Comparison of ENCODE assay signal across 10 cellular contexts in the genomic region with DNA sequence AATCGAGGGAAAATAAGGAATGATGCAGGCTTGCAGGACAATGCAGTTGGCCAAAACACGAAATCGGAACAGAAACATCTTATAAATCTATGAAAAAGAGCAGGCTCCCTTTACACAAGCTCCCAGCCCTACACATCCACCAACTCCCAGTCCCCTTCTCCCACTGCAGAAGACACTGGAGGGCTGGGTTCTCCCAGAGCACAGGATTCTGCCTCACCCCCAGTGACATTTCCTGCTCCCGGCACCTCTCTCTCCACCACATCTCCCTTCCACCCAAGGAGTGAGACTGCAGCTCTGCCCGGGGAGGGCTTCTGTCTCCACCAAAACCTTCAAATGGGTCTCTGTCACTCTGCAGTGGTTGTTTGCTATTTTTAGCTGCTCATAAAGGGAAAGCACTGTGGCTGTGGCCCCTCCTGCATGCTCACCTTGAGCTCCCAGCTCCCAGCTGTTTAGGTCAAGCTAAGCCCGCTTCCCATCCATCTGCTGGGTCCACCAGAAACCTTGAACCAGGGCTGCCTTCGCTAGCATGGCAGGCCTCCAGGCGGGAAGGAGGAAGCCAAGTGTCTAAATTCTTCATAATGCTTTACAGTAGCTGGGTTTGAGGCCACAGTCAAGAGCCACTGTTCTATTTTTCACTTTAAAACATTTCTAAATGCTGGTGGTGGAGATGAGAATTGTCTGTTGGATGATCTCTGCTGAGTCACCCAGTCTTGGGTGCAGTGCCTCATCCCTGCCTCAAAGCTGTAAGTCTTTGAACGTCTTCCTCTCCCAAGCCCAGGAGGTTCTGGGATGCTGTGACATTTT. TPM values are rescaled to one million over a fixed set of nuclear protein-coding genes. Genes with fewer than 3 reads are reported as not detected.
A peak's percentile ranks its signal among the peaks of the same experiment; 100 is the strongest.
DNase-seq lines count a peak whose midpoint lies in the region; ATAC-seq, FAIRE-seq and TF ChIP-seq lines count a peak whose summit lies in the region.
"Had no signal": no experiment of that assay in that cellular context is flagged by ENCODE, and none has a peak within 500 bp of the region (broad histone marks: within the 10 kb centered on the region; RNA-seq: fewer than 3 reads in every experiment).

No MANE protein-coding gene starts in this region.

- H3K79me2 ChIP-seq in PC-9 (ENCODE audit: low read depth) (peaks cover 11% of the 10 kb centered on the region), endothelial cell of umbilical vein (ENCODE audit: control insufficient read depth, insufficient read depth, low read length) (peaks cover 13% of the 10 kb centered on the region)

- CTCF ChIA-PET in PC-9 (lab: Charles Lee) = no interaction called here
- CTCF ChIA-PET in endothelial cell of umbilical vein (lab: Charles Lee) = interaction anchor here (0.8 to 2.9 kb wide), 8 partner anchors 9 to 160 kb away, joined by 3 to 21 read pairs (median 6); no protein-coding TSS in a partner anchor

- no peak for TF ChIP-seq POLR2A in endothelial cell of umbilical vein (IDR thresholded peaks at IDR 0.05; ENCODE audit: low read depth, low read length)

- dilution Hi-C loops in endothelial cell of umbilical vein (cut with MboI; ENCODE audit: extremely low pct_ligation_motif_present, low sequenced_read_pairs) = no loop called here

- H3K27ac ChIP-seq in PC-9 (peak overlapping the region; percentile 86), endothelial cell of umbilical vein (ENCODE audit: insufficient read depth, low read depth, low read length) (peak overlapping the region; percentile 96), skin epidermis (peak overlapping the region in 15 of 21 experiments; percentile 2 to 79 (median 47))

- H3K27me3 ChIP-seq in PC-9 (ENCODE audit: insufficient read depth, low read depth) = no peaks in the 10 kb centered on the region
- no peaks in the 10 kb centered on the region for H3K27me3 ChIP-seq in endothelial cell of umbilical vein (ENCODE audit: control insufficient read depth in 2 of 2, insufficient read depth in 2 of 2, low read length in 2 of 2)

- peak; percentile 18 for FAIRE-seq in endothelial cell of umbilical vein (lab: Jason Lieb, UNC)
- FAIRE-seq: islet of Langerhans had no signal

- no TSS peak for BruUV-seq in PC-9 (replicated peaks; lab: Mats Ljungman, UMichigan)
- no TSS peak for BruUV-seq in endothelial cell of umbilical vein (replicated peaks; lab: Mats Ljungman, UMichigan)

- POLR2A ChIA-PET in PC-9 (lab: Charles Lee; ENCODE audit: unreplicated experiment) (interaction anchor here (0.6 kb wide), 1 partner anchor 129 kb away, joined by 4 read pairs; no protein-coding TSS in a partner anchor), endothelial cell of umbilical vein (lab: Charles Lee) (interaction anchor here (0.6 to 2.2 kb wide), 2 partner anchors 9 to 31 kb away, joined by 3 to 8 read pairs; no protein-coding TSS in a partner anchor)

- peak; percentile 46 for DNase-seq in GM04503 (ENCODE audit: low read depth)
- peak in 1 of 2 experiments; percentile 46 for DNase-seq in PC-9
- peak; percentile 35 for DNase-seq in endothelial cell of umbilical vein (ENCODE audit: low read depth, low spot score)
- no peak for DNase-seq in DMS79 (lab: John Stamatoyannopoulos, UW)
- no peak for DNase-seq in activated T-cell treated with anti-CD3 and anti-CD28 coated beads for 4 hours
- DNase-seq: NCI-H1048 had no signal

- intact Hi-C loops in PC-9 (cut with micrococcal nuclease; ENCODE audit: unreplicated experiment) (loop anchor here (1.0 to 5.0 kb wide), 4 partner anchors 65 to 345 kb away; no protein-coding TSS in a partner anchor), endothelial cell of umbilical vein (cut with micrococcal nuclease) (loop anchor here (5.0 kb wide), 1 partner anchor 265 kb away; no protein-coding TSS in a partner anchor)

- no peaks in the 10 kb centered on the region for H3K9me1 ChIP-seq in endothelial cell of umbilical vein (replicated peaks; ENCODE audit: control insufficient read depth, extremely low read depth, insufficient read depth, low read length)

- peak overlapping the region; percentile 66 for H3K4me2 ChIP-seq in PC-9
- peak overlapping the region; percentile 20 for H3K4me2 ChIP-seq in endothelial cell of umbilical vein (ENCODE audit: insufficient read depth, low read length)

- peak overlapping the region; percentile 69 for H3K9ac ChIP-seq in endothelial cell of umbilical vein (replicated peaks; ENCODE audit: extremely low read depth, insufficient read depth, low read length)

- H3K4me1 ChIP-seq in PC-9 (replicated peaks; ENCODE audit: insufficient read depth) (peaks cover 60% of the 10 kb centered on the region), endothelial cell of umbilical vein (ENCODE audit: control insufficient read depth, extremely low read depth, insufficient read depth, low read length) (peaks cover 51% of the 10 kb centered on the region)

- no peaks in the 10 kb centered on the region for H4K20me1 ChIP-seq in PC-9 (ENCODE audit: insufficient read depth)
- no peaks in the 10 kb centered on the region for H4K20me1 ChIP-seq in endothelial cell of umbilical vein (replicated peaks; ENCODE audit: control insufficient read depth, extremely low read depth, insufficient read depth, low read length)

- TF ChIP-seq CTCF in PC-9 (conservative IDR thresholded peaks at IDR 0.05) (no peak), endothelial cell of umbilical vein (IDR thresholded peaks at IDR 0.05; ENCODE audit: extremely low read depth in 1 of 2, insufficient read depth in 1 of 2, low read depth in 1 of 2, low read length in 2 of 2) (no peak)

- H3K9me3 ChIP-seq in PC-9 (ENCODE audit: insufficient read depth, low read depth) = no peaks in the 10 kb centered on the region
- no peaks in the 10 kb centered on the region for H3K9me3 ChIP-seq in endothelial cell of umbilical vein (replicated peaks; ENCODE audit: control insufficient read depth, insufficient read depth, low read length)

- no peaks in the 10 kb centered on the region for H3K36me3 ChIP-seq in PC-9 (ENCODE audit: low read depth)
- no peaks in the 10 kb centered on the region for H3K36me3 ChIP-seq in endothelial cell of umbilical vein (ENCODE audit: control insufficient read depth in 2 of 2, extremely low read depth in 1 of 2, insufficient read depth in 2 of 2, low read length in 2 of 2)

- H3K4me3 ChIP-seq in PC-9 = no peak overlapping the region
- no peak overlapping the region for H3K4me3 ChIP-seq in endothelial cell of umbilical vein (replicated peaks in 1 of 3; ENCODE audit: insufficient read depth in 1 of 3, low read depth in 1 of 3, low read length in 3 of 3)
- no peak overlapping the region for H3K4me3 ChIP-seq in skin epidermis

- peaks cover 38% of the 10 kb centered on the region for H3F3A ChIP-seq in PC-9 (ENCODE audit: insufficient read depth, low read depth)

- H2AFZ ChIP-seq in PC-9 = no peak overlapping the region
- peak overlapping the region; percentile 2 for H2AFZ ChIP-seq in endothelial cell of umbilical vein (ENCODE audit: low read depth, low read length)

- ATAC-seq in HG02840 (IDR thresholded peaks at IDR 0.05; ENCODE audit: low FRiP score, unreplicated experiment) (no peak), GM19324 (IDR thresholded peaks at IDR 0.05; ENCODE audit: low FRiP score, unreplicated experiment) (no peak)

- no peaks in the 10 kb centered on the region for H3K9me2 ChIP-seq in PC-9 (ENCODE audit: insufficient read depth)

TF ChIP-seq in endothelial cell of umbilical vein, 7 proteins besides CTCF, POLR2A, EP300 and RAD21:
- TF ChIP-seq, protein P1, sequence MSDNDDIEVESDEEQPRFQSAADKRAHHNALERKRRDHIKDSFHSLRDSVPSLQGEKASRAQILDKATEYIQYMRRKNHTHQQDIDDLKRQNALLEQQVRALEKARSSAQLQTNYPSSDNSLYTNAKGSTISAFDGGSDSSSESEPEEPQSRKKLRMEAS (IDR thresholded peaks at IDR 0.05; ENCODE audit: insufficient read depth, insufficient read length) = no peak
- TF ChIP-seq GATA2 (IDR thresholded peaks at IDR 0.05; ENCODE audit: insufficient read depth, insufficient read length, low read depth, low read length) (no peak), EZH2 (IDR thresholded peaks at IDR 0.05; ENCODE audit: borderline replicate concordance, low read depth, low read length, severe bottlenecking) (no peak), FOS (IDR thresholded peaks at IDR 0.05; ENCODE audit: borderline replicate concordance, insufficient read depth, low read length) (no peak), JUN (IDR thresholded peaks at IDR 0.05; ENCODE audit: borderline replicate concordance, insufficient read depth, insufficient read length, low read depth) (no peak), POLR2AphosphoS5 (IDR thresholded peaks at IDR 0.05; ENCODE audit: insufficient read depth, low read depth, low read length) (no peak), MYC (IDR thresholded peaks at IDR 0.05; ENCODE audit: low read depth, low read length) (no peak)
TF ChIP-seq in endothelial cell of umbilical vein: peak in this region for 0.

RNA-seq across cellular contexts. Expression of a gene that starts 3.3 kb away (rescaled TPM):
- total RNA-seq in PC-9 (2021) (26.8 and 27.9 TPM in 2 replicates), endothelial cell of umbilical vein (33.6 and 41.2 TPM in 2 replicates)
- polyA plus RNA-seq in endothelial cell of umbilical vein = 28.3 and 32.6 TPM in 2 replicates
- polyA plus RNA-seq in endothelial cell of umbilical vein (2011; cell fraction: cytosol; rRNA removed) = 21.2 and 21.8 TPM in 2 replicates
- 69.6 and 72.9 TPM in 2 replicates for polyA plus RNA-seq in endothelial cell of umbilical vein (2011; cell fraction: nucleus; rRNA removed)
- polyA plus RNA-seq in endothelial cell of umbilical vein (2012) = 18.7 and 21.2 TPM in 2 replicates
- polyA minus RNA-seq in endothelial cell of umbilical vein = 73.1 and 80.4 TPM in 2 replicates
- polyA minus RNA-seq in endothelial cell of umbilical vein (2011; cell fraction: cytosol; rRNA and poly(A)+ RNA removed) = 15.3 TPM
- polyA minus RNA-seq in endothelial cell of umbilical vein (2011; cell fraction: nucleus; rRNA and poly(A)+ RNA removed) = 64.6 and 69.8 TPM in 2 replicates

RNA-seq across cellular contexts. Expression of a gene that starts 53.0 kb away (rescaled TPM):
- total RNA-seq in PC-9 (2021) (9.1 and 13.5 TPM in 2 replicates), endothelial cell of umbilical vein (10.8 and 12.4 TPM in 2 replicates)
- 2.8 and 3.9 TPM in 2 replicates for polyA plus RNA-seq in endothelial cell of umbilical vein
- 3.2 and 3.6 TPM in 2 replicates for polyA plus RNA-seq in endothelial cell of umbilical vein (2011; cell fraction: cytosol; rRNA removed)
- polyA plus RNA-seq in endothelial cell of umbilical vein (2011; cell fraction: nucleus; rRNA removed) = 9.7 and 11.3 TPM in 2 replicates
- 6.8 and 7.2 TPM in 2 replicates for polyA plus RNA-seq in endothelial cell of umbilical vein (2012)
- 11.3 and 16.9 TPM in 2 replicates for polyA minus RNA-seq in endothelial cell of umbilical vein
- polyA minus RNA-seq in endothelial cell of umbilical vein (2011; cell fraction: cytosol; rRNA and poly(A)+ RNA removed) = 14.7 TPM
- 10.0 and 15.4 TPM in 2 replicates for polyA minus RNA-seq in endothelial cell of umbilical vein (2011; cell fraction: nucleus; rRNA and poly(A)+ RNA removed)

Comparison
In these comparisons a context has a peak if more than half of its experiments do, and no peak if none do; other contexts are left out.
1. DNase-seq: peak in GM04503 (single experiment) and endothelial cell of umbilical vein (single experiment); none in DMS79 (single experiment) and activated T-cell treated with anti-CD3 and anti-CD28 coated beads for 4 hours (single experiment).
2. Peak in every context shown above with its lines, with median percentiles within 50 percentile points of each other: H3K27ac ChIP-seq.